ENCODE assay signal across 23 cellular contexts in the genomic region with DNA sequence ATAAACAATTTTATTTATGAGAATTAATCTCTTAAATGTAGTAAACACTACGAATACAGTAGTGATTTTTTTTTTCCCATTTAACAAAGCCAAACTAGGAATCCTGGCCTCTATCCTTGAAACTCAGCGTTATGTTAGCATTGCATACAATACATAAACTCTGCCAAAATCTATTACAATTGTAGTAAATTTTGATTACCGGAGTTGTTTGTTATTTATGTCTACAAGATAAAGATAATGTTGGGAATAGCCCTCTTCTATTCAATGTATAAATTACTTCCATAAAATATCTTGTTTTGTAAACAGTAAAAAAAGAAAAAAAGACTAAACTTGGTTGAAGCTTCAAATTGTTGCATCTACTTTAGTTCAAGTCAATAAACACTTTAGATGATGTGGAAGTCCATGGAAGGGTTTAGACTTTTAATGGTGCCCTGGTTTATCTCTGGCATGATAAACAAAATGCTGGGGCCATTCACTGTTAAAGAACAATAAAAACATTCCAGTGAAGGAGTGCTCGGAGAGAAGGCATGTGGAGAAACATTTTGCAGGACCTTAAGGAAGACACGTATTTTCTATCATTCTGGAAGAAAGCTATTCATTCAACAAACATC.
"Had no signal": no experiment of that assay in that cellular context is flagged by ENCODE, and none has a peak within 500 bp of the region (broad histone marks: within the 10 kb centered on the region; RNA-seq: fewer than 3 reads in every experiment).

No MANE protein-coding gene starts in this region.

- ATAC-seq: K562 had no signal

- H3K9me2 ChIP-seq: SK-N-SH had no signal

- H3K4me1 Mint-ChIP-seq: IgD-negative memory B cell had no signal

- H3K27ac ChIP-seq: KMS-11, SJSA1 had no signal

- H3K4me3 Mint-ChIP-seq: IgD-negative memory B cell had no signal

- DNase-seq: Kasumi-1, MV-4-11, NCI-H1048, NCI-H1105, NCI-H1417, NCI-H1436 treated with DMSO at 0.1 percent for 48 hours, NCI-H1694, NCI-H187 treated with DMSO at 0.1 percent for 48 hours, NCI-H2029 treated with DMSO at 0.1 percent for 48 hours, NCI-H2171 treated with DMSO at 0.1 percent for 48 hours, NCI-H345, NCI-H446 treated with DMSO at 0.1 percent for 48 hours, NCI-H510A treated with DMSO at 0.1 percent for 48 hours, NCI-H526, Right ventricle myocardium superior, RPMI8226, SIG-M5, SK-N-SH, SW 1271 had no signal

- H3K9me3 ChIP-seq: SJSA1, SK-N-SH had no signal

- H3K36me3 Mint-ChIP-seq: IgD-negative memory B cell had no signal

- H3K4me2 ChIP-seq: KMS-11, SK-N-SH had no signal

- H3K4me3 ChIP-seq: K562, SJSA1 had no signal

- H3K9ac ChIP-seq: KMS-11, SK-N-SH had no signal

- H3K27ac Mint-ChIP-seq: IgD-negative memory B cell had no signal

- H3K27me3 ChIP-seq: SJSA1 had no signal
